ENCODE assay signal across 24 cellular contexts in the genomic region with DNA sequence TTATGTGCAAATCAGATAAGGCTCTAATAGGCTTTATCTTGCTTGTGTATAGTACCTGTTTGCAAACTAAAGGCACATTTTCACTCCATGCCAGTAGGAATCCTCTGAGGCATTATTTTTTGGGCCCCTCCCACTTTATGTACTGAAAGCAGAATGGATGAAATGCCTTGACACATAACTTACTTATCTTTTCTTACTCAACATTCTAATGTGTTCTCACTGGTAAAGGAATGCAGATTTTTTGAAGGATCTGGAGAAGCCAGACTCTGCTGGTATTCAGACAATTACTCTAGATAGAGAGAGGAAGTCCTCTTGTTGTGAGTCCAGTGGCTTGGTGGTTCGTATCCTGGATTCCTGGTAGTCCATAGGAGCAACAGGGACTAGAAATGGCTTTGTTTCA.
DNase-seq lines count a peak whose midpoint lies in the region; ATAC-seq and TF ChIP-seq lines count a peak whose summit lies in the region.
"Had no signal": no experiment of that assay in that cellular context is flagged by ENCODE, and none has a peak within 500 bp of the region (broad histone marks: within the 10 kb centered on the region; RNA-seq: fewer than 3 reads in every experiment).

No MANE protein-coding gene starts in this region.

- H3K9me3 ChIP-seq in A673 (ENCODE audit: low read depth, low read length, poor library complexity, severe bottlenecking): peaks cover 25% of the 10 kb centered on the region
- H3K9me3 ChIP-seq: gastrocnemius medialis, suprapubic skin, vagina had no signal

- peak; percentile 20 for DNase-seq in AG08395 (ENCODE audit: low spot score)
- DNase-seq in HS-27A (ENCODE audit: low read depth): peak; percentile 12
- DNase-seq in cardiac fibroblast (ENCODE audit: low read depth in 2 of 2): peak; percentile 70 to 83
- peak; percentile 80 for DNase-seq in iris pigment epithelial cell (ENCODE audit: low read depth)
- DNase-seq in activated T-cell treated with anti-CD3 and anti-CD28 coated beads, Interleukin-2, amount 50 U/mL, for 4 hours: no peak
- no peak for DNase-seq in activated gamma-delta T cell treated with Interleukin-2 at 50 U/mL for 16 hours
- no peak for DNase-seq in nephron progenitor cell
- no peak for DNase-seq in A673 (ENCODE audit: low spot score)
- DNase-seq: ACHN; activated CD8-positive, alpha-beta T cell treated with anti-CD3 and anti-CD28 coated beads for 36 hours; activated naive CD4-positive, alpha-beta T cell treated with anti-CD3 and anti-CD28 coated beads, Interleukin-2, amount 10 ng/mL, durations not matched to agents 7 days and 5 days; activated T-cell treated with anti-CD3 and anti-CD28 coated beads, Interleukin-2, amount 50 U/mL, for 1 hour; CD4-positive, CD25-positive, alpha-beta regulatory T cell; DMS 273 treated with DMSO at 0.1 percent for 48 hours; gastrocnemius medialis; naive thymus-derived CD4-positive, alpha-beta T cell; NCI-H510A had no signal

- H3K27ac ChIP-seq in A673 (ENCODE audit: low read depth, low read length, poor library complexity, severe bottlenecking): no peak overlapping the region
- H3K27ac ChIP-seq: ascending aorta, coronary artery, gastrocnemius medialis, parathyroid adenoma, suprapubic skin, vagina had no signal

- H3K4me3 ChIP-seq in cardiac fibroblast (replicated peaks in 1 of 2; ENCODE audit: low read depth in 2 of 2, low read length in 2 of 2) (no peak overlapping the region), A673 (ENCODE audit: low read depth, low read length, poor library complexity, severe bottlenecking) (no peak overlapping the region)
- H3K4me3 ChIP-seq: ascending aorta, coronary artery, gastrocnemius medialis, suprapubic skin, vagina had no signal

- H3K4me1 ChIP-seq in A673 (ENCODE audit: insufficient read depth, low read length, poor library complexity, severe bottlenecking): no peaks in the 10 kb centered on the region
- H3K4me1 ChIP-seq: ascending aorta, gastrocnemius medialis, parathyroid adenoma, suprapubic skin, vagina had no signal

- no peaks in the 10 kb centered on the region for H3K27me3 ChIP-seq in A673 (replicated peaks; ENCODE audit: insufficient read depth, low read depth, low read length, poor library complexity)
- H3K27me3 ChIP-seq: ascending aorta, gastrocnemius medialis, suprapubic skin, vagina had no signal

- no peaks in the 10 kb centered on the region for H3K36me3 Mint-ChIP-seq in activated T-cell treated with anti-CD3 and anti-CD28 coated beads, Interleukin-2, amount 50 U/mL, for 4 hours (ENCODE audit: insufficient read depth)
- peaks cover 20% of the 10 kb centered on the region for H3K36me3 Mint-ChIP-seq in nephron progenitor cell (ENCODE audit: low read depth)
- H3K36me3 Mint-ChIP-seq: activated naive CD4-positive, alpha-beta T cell treated with anti-CD3 and anti-CD28 coated beads, Interleukin-2, amount 10 ng/mL, durations not matched to agents 7 days and 5 days had no signal

- no peaks in the 10 kb centered on the region for H3K27me3 Mint-ChIP-seq in activated T-cell treated with anti-CD3 and anti-CD28 coated beads, Interleukin-2, amount 50 U/mL, for 4 hours (ENCODE audit: low read depth)
- H3K27me3 Mint-ChIP-seq in nephron progenitor cell (ENCODE audit: low read depth, poor library complexity): no peaks in the 10 kb centered on the region
- H3K27me3 Mint-ChIP-seq: activated CD8-positive, alpha-beta T cell treated with anti-CD3 and anti-CD28 coated beads for 36 hours; activated naive CD4-positive, alpha-beta T cell treated with anti-CD3 and anti-CD28 coated beads, Interleukin-2, amount 10 ng/mL, durations not matched to agents 7 days and 5 days; CD4-positive, CD25-positive, alpha-beta regulatory T cell had no signal

- no peak for ATAC-seq in activated T-cell treated with anti-CD3 and anti-CD28 coated beads, Interleukin-2, amount 50 U/mL, for 4 hours
- ATAC-seq: activated CD8-positive, alpha-beta T cell treated with anti-CD3 and anti-CD28 coated beads for 36 hours; gastrocnemius medialis; HepG2; naive thymus-derived CD4-positive, alpha-beta T cell; sciatic nerve had no signal

- peaks cover 97% of the 10 kb centered on the region for H3K36me3 ChIP-seq in A673 (ENCODE audit: insufficient read depth, low read length, poor library complexity, severe bottlenecking)
- H3K36me3 ChIP-seq: gastrocnemius medialis, suprapubic skin, vagina had no signal

- intact Hi-C loops in A673 (cut with micrococcal nuclease; ENCODE audit: unreplicated experiment): loop anchor here (10.0 kb wide), 1 partner anchor 725 kb away; no protein-coding TSS in a partner anchor

- H3K9me3 Mint-ChIP-seq in activated T-cell treated with anti-CD3 and anti-CD28 coated beads, Interleukin-2, amount 50 U/mL, for 4 hours: peaks cover 3% of the 10 kb centered on the region
- H3K9me3 Mint-ChIP-seq in nephron progenitor cell: peaks cover 29% of the 10 kb centered on the region
- H3K9me3 Mint-ChIP-seq: activated naive CD4-positive, alpha-beta T cell treated with anti-CD3 and anti-CD28 coated beads, Interleukin-2, amount 10 ng/mL, durations not matched to agents 7 days and 5 days had no signal

- no peaks in the 10 kb centered on the region for H3K4me1 Mint-ChIP-seq in activated T-cell treated with anti-CD3 and anti-CD28 coated beads, Interleukin-2, amount 50 U/mL, for 4 hours (ENCODE audit: low read depth)
- H3K4me1 Mint-ChIP-seq in nephron progenitor cell: no peaks in the 10 kb centered on the region
- H3K4me1 Mint-ChIP-seq: activated naive CD4-positive, alpha-beta T cell treated with anti-CD3 and anti-CD28 coated beads, Interleukin-2, amount 10 ng/mL, durations not matched to agents 7 days and 5 days; CD4-positive, CD25-positive, alpha-beta regulatory T cell; naive thymus-derived CD4-positive, alpha-beta T cell had no signal

- no peak overlapping the region for H3K27ac Mint-ChIP-seq in nephron progenitor cell
- H3K27ac Mint-ChIP-seq: activated CD8-positive, alpha-beta T cell treated with anti-CD3 and anti-CD28 coated beads for 36 hours; activated naive CD4-positive, alpha-beta T cell treated with anti-CD3 and anti-CD28 coated beads, Interleukin-2, amount 10 ng/mL, durations not matched to agents 7 days and 5 days; CD4-positive, CD25-positive, alpha-beta regulatory T cell; naive thymus-derived CD4-positive, alpha-beta T cell had no signal

- CTCF ChIA-PET in A673 (lab: Charles Lee): no interaction called here

- TF ChIP-seq CTCF in cardiac fibroblast (IDR thresholded peaks at IDR 0.05; ENCODE audit: low read depth, low read length) (no peak), nephron progenitor cell (IDR thresholded peaks at IDR 0.05) (no peak), A673 (conservative IDR thresholded peaks at IDR 0.05; ENCODE audit: low read depth, low read length) (no peak)

- no peak overlapping the region for H3K4me3 Mint-ChIP-seq in activated T-cell treated with anti-CD3 and anti-CD28 coated beads, Interleukin-2, amount 50 U/mL, for 4 hours
- no peak overlapping the region for H3K4me3 Mint-ChIP-seq in nephron progenitor cell
- H3K4me3 Mint-ChIP-seq: activated CD8-positive, alpha-beta T cell treated with anti-CD3 and anti-CD28 coated beads for 36 hours; activated naive CD4-positive, alpha-beta T cell treated with anti-CD3 and anti-CD28 coated beads, Interleukin-2, amount 10 ng/mL, durations not matched to agents 7 days and 5 days; CD4-positive, CD25-positive, alpha-beta regulatory T cell; naive thymus-derived CD4-positive, alpha-beta T cell had no signal

- POLR2A ChIA-PET in A673 (lab: Charles Lee; ENCODE audit: low non-redundant PET): no interaction called here

- BruUV-seq in A673 (replicated peaks; lab: Mats Ljungman, UMichigan): no TSS peak

Comparison
In these comparisons a context has a peak if more than half of its experiments do, and no peak if none do; other contexts are left out.
1. DNase-seq: peak in AG08395 (single experiment), HS-27A (single experiment), cardiac fibroblast (2 of 2) and iris pigment epithelial cell (single experiment); none in activated T-cell treated with anti-CD3 and anti-CD28 coated beads, Interleukin-2, amount 50 U/mL, for 4 hours (single experiment), activated gamma-delta T cell treated with Interleukin-2 at 50 U/mL for 16 hours (single experiment), nephron progenitor cell (single experiment) and A673 (single experiment).